Comparison of ENCODE assay signal across 8 cellular contexts in genomic region chr2:200525882-200526651, GRCh38. TPM values are rescaled to one million over a fixed set of nuclear protein-coding genes. Genes with fewer than 3 reads are reported as not detected.
A peak's percentile ranks its signal among the peaks of the same experiment; 100 is the strongest.
DNase-seq lines count a peak whose midpoint lies in the region; ATAC-seq and TF ChIP-seq lines count a peak whose summit lies in the region.

Gene SGO2 (plus strand): TSS chr2:200526207. CDS start chr2:200532976, 6,769 bp downstream.

- H3K4me3 ChIP-seq in BLaER1 treated with 17β-estradiol and CSF1 and Interleukin-3, amounts not matched to agents 10 nM and 100 nM = peak within 1 kb of the TSS; percentile 68 to 93 (median 84)
- H3K4me3 ChIP-seq in kidney epithelial cell (ENCODE audit: low read depth, low read length) = peak within 1 kb of the TSS; percentile 63

- H3K4me1 ChIP-seq in BLaER1 treated with 17β-estradiol and CSF1 and Interleukin-3, amounts not matched to agents 10 nM and 100 nM = peaks cover 18 to 33% (median 22%) of the 10 kb centered on the region in 10 experiments

- ATAC-seq in GM19328 (IDR thresholded peaks at IDR 0.05; ENCODE audit: unreplicated experiment) = peak; percentile 99
- peak; percentile 99 for ATAC-seq in HG03469 (IDR thresholded peaks at IDR 0.05; ENCODE audit: unreplicated experiment)

- no peaks in the 10 kb centered on the region for H3K9me3 ChIP-seq in BLaER1 treated with 17β-estradiol and CSF1 and Interleukin-3, amounts not matched to agents 10 nM and 100 nM (replicated peaks in 1 of 11)

- DNase-seq in NCI-H526 (lab: John Stamatoyannopoulos, UW) (peak; percentile 92 to 98), kidney epithelial cell (ENCODE audit: low read depth) (peak; percentile 85)
- peak; percentile 94 to 95 for DNase-seq in activated CD4-positive, alpha-beta T cell treated with anti-CD3 and anti-CD28 coated beads for 4 hours
- peak; percentile 94 to 97 for DNase-seq in stimulated activated CD4-positive, alpha-beta T cell treated with anti-CD3 and anti-CD28 coated beads, Interleukin-15, amount 100 ng/mL, for 48 hours (ENCODE audit: low read depth in 2 of 2)

- peaks cover 0 to 16% (median 0%) of the 10 kb centered on the region in 11 experiments; a peak in 5 of 22 replicates for H3K36me3 ChIP-seq in BLaER1 treated with 17β-estradiol and CSF1 and Interleukin-3, amounts not matched to agents 10 nM and 100 nM
- H3K36me3 ChIP-seq in kidney epithelial cell (ENCODE audit: control insufficient read depth, insufficient read depth, low read length) = no peaks in the 10 kb centered on the region

- peak; percentile 9 for TF ChIP-seq CTCF in kidney epithelial cell (IDR thresholded peaks at IDR 0.05; ENCODE audit: insufficient read depth, low read length, poor library complexity, severe bottlenecking)

- peak within 1 kb of the TSS; percentile 79 to 93 (median 88) for H3K9ac ChIP-seq in BLaER1 treated with 17β-estradiol and CSF1 and Interleukin-3, amounts not matched to agents 10 nM and 100 nM

- no peaks in the 10 kb centered on the region for H3K27me3 ChIP-seq in BLaER1 treated with 17β-estradiol and CSF1 and Interleukin-3, amounts not matched to agents 10 nM and 100 nM
- H3K27me3 ChIP-seq in kidney epithelial cell (ENCODE audit: control insufficient read depth, insufficient read depth, low read length) = no peaks in the 10 kb centered on the region

- peak within 1 kb of the TSS; percentile 15 to 94 (median 85); a peak in 21 of 22 replicates for H3K27ac ChIP-seq in BLaER1 treated with 17β-estradiol and CSF1 and Interleukin-3, amounts not matched to agents 10 nM and 100 nM
- H3K27ac ChIP-seq in cingulate gyrus (ENCODE audit: low read depth, low read length) = peak within 1 kb of the TSS; percentile 49

- peaks cover 0 to 9% (median 0%) of the 10 kb centered on the region in 11 experiments; a peak in 3 of 22 replicates for H4K20me1 ChIP-seq in BLaER1 treated with 17β-estradiol and CSF1 and Interleukin-3, amounts not matched to agents 10 nM and 100 nM

- H3K4me2 ChIP-seq in BLaER1 treated with 17β-estradiol and CSF1 and Interleukin-3, amounts not matched to agents 10 nM and 100 nM = peak within 1 kb of the TSS; percentile 80 to 96 (median 92)

RNA-seq across cellular contexts. Expression of gene SGO2, which starts in this region (rescaled TPM):
- 3.4 and 5.4 TPM in 2 replicates for total RNA-seq in kidney epithelial cell

Comparison
In these comparisons a context has a peak if more than half of its experiments do, and no peak if none do; other contexts are left out.
1. Peak in every context shown above with its lines: DNase-seq, ATAC-seq, H3K4me3 ChIP-seq and H3K27ac ChIP-seq.